Comparison of ENCODE assay signal across 21 cellular contexts in genomic region chr17:9498490-9498889, GRCh38.
DNase-seq lines count a peak whose midpoint lies in the region; ATAC-seq, FAIRE-seq and TF ChIP-seq lines count a peak whose summit lies in the region.
"Had no signal": no experiment of that assay in that cellular context is flagged by ENCODE, and none has a peak within 500 bp of the region (broad histone marks: within the 10 kb centered on the region; RNA-seq: fewer than 3 reads in every experiment).

No MANE protein-coding gene starts in this region.

- POLR2A ChIA-PET in HepG2 (lab: Yijun Ruan, JAX) = no interaction called here

- H3K9me3 ChIP-seq in HepG2 (ENCODE audit: low read length) (no peaks in the 10 kb centered on the region), right lobe of liver (no peaks in the 10 kb centered on the region), prostate gland (no peaks in the 10 kb centered on the region)
- H3K9me3 ChIP-seq: BE2C had no signal

- TF ChIP-seq EP300 in HepG2 (IDR thresholded peaks at IDR 0.05; ENCODE audit: low read depth in 2 of 2, low read length in 2 of 2) (no peak), HepG2 (CRISPR knock-in tag; IDR thresholded peaks at IDR 0.05; ENCODE audit: borderline replicate concordance) (no peak)

- FAIRE-seq in HepG2 (lab: Jason Lieb, UNC) = no peak
- FAIRE-seq: A204.1, GM12878, H1 had no signal

- no peak overlapping the region for H2AFZ ChIP-seq in HepG2 (ENCODE audit: low read length)

- H3K36me3 ChIP-seq in HepG2 (replicated peaks in 1 of 2; ENCODE audit: control insufficient read depth in 1 of 2, insufficient read depth in 2 of 2, low read length in 2 of 2) (no peaks in the 10 kb centered on the region; a peak in 1 of 5 replicates), right lobe of liver (peaks cover 0 to 4% (median 0%) of the 10 kb centered on the region in 4 donors), prostate gland (no peaks in the 10 kb centered on the region)
- H3K36me3 ChIP-seq: BE2C had no signal

- ATAC-seq in HepG2 (no peak), right lobe of liver (no peak), SK-N-SH treated with all-trans-retinoic acid at 6 μM for 48 hours (no peak)
- ATAC-seq: GM12878 had no signal

- H4K20me1 ChIP-seq in HepG2 (ENCODE audit: insufficient read depth, low read length) = no peaks in the 10 kb centered on the region

- TF ChIP-seq CTCF in HepG2 (CRISPR knock-in tag; IDR thresholded peaks at IDR 0.05) (no peak), right lobe of liver (IDR thresholded peaks at IDR 0.05) (no peak), prostate gland (IDR thresholded peaks at IDR 0.05) (no peak)

- TF ChIP-seq POLR2A in HepG2 (IDR thresholded peaks at IDR 0.05; ENCODE audit: insufficient read depth in 1 of 2, low read depth in 2 of 2, low read length in 2 of 2) (no peak), right lobe of liver (IDR thresholded peaks at IDR 0.05) (no peak), prostate gland (IDR thresholded peaks at IDR 0.05) (no peak)

- H3K4me2 ChIP-seq in HepG2 (ENCODE audit: low read depth, low read length) = no peak overlapping the region

- H3K27me3 ChIP-seq in HepG2 (ENCODE audit: control insufficient read depth in 1 of 2, insufficient read depth in 2 of 2, low read length in 2 of 2) (no peaks in the 10 kb centered on the region), right lobe of liver (no peaks in the 10 kb centered on the region), prostate gland (replicated peaks; ENCODE audit: insufficient read depth) (no peaks in the 10 kb centered on the region)
- H3K27me3 ChIP-seq: BE2C had no signal

- no peaks in the 10 kb centered on the region for H3K79me2 ChIP-seq in HepG2 (ENCODE audit: insufficient read depth, low read length)

- H3K27ac ChIP-seq in HepG2 (ENCODE audit: extremely low read length, insufficient read depth, low read length) = no peak overlapping the region
- H3K27ac ChIP-seq in right lobe of liver = no peak overlapping the region
- H3K27ac ChIP-seq in prostate gland = no peak overlapping the region

- 92% methylated on average over 3 of the region's 3 CpGs for WGBS in HepG2 (ENCODE audit: low lambda C conversion rate)
- 79% methylated on average over 3 of the region's 3 CpGs for WGBS in right lobe of liver (ENCODE audit: insufficient coverage, low coverage, low lambda C conversion rate, missing lambda C conversion rate)
- WGBS in prostate gland = 93% methylated on average over 3 of the region's 3 CpGs

- no peak overlapping the region for H3K9ac ChIP-seq in HepG2 (ENCODE audit: insufficient read depth, low read depth, low read length)

- H3K4me3 ChIP-seq in HepG2 (replicated peaks in 1 of 3; ENCODE audit: insufficient read depth in 1 of 3, low read depth in 2 of 3, low read length in 3 of 3) = no peak overlapping the region
- H3K4me3 ChIP-seq in right lobe of liver = no peak overlapping the region
- no peak overlapping the region for H3K4me3 ChIP-seq in prostate gland
- H3K4me3 ChIP-seq: GM12878 had no signal

- no TSS peak for BruUV-seq in HepG2 (replicated peaks; lab: Mats Ljungman, UMichigan)

- H3K4me3 Mint-ChIP-seq in immature natural killer cell = no peak overlapping the region
- H3K4me3 Mint-ChIP-seq: CD4-positive, CD25-positive, alpha-beta regulatory T cell; CD8-positive, alpha-beta memory T cell; H9 had no signal

- intact Hi-C loops in HepG2 (cut with micrococcal nuclease; ENCODE audit: unreplicated experiment) (no loop called here), right lobe of liver (cut with DNase I) (no loop called here), prostate gland (cut with DNase I) (no loop called here)

- H3K27ac Mint-ChIP-seq in immature natural killer cell = peak overlapping the region; percentile 30 to 70 (median 66)
- H3K27ac Mint-ChIP-seq: H9 had no signal

- no peaks in the 10 kb centered on the region for H3K27me3 Mint-ChIP-seq in immature natural killer cell (ENCODE audit: low read depth in 3 of 3)
- H3K27me3 Mint-ChIP-seq: CD4-positive, CD25-positive, alpha-beta regulatory T cell; CD8-positive, alpha-beta memory T cell had no signal

- peaks cover 18 to 20% of the 10 kb centered on the region in 2 donors for H3K4me1 Mint-ChIP-seq in immature natural killer cell
- H3K4me1 Mint-ChIP-seq: H9 had no signal

- in situ Hi-C loops in HepG2 (cut with HindIII; ENCODE audit: extremely low pct_ligation_motif_present, low pct_unique_long_range_greater_than_20kb) = no loop called here

- peaks cover 0 to 32% (median 10%) of the 10 kb centered on the region in 3 donors for H3K36me3 Mint-ChIP-seq in immature natural killer cell

- H3K9me3 Mint-ChIP-seq in immature natural killer cell = no peaks in the 10 kb centered on the region
- H3K9me3 Mint-ChIP-seq: CD8-positive, alpha-beta memory T cell; H9 had no signal

- no peaks in the 10 kb centered on the region for H3K4me1 ChIP-seq in HepG2 (ENCODE audit: insufficient read depth, low read length)
- no peaks in the 10 kb centered on the region for H3K4me1 ChIP-seq in right lobe of liver
- H3K4me1 ChIP-seq in prostate gland (replicated peaks) = no peaks in the 10 kb centered on the region
- H3K4me1 ChIP-seq: BE2C had no signal

- CTCF ChIA-PET in HepG2 (lab: Yijun Ruan, JAX; ENCODE audit: low intra/inter-chr PET ratio, low total read pairs) = no interaction called here

- no peak for TF ChIP-seq RAD21 in HepG2 (CRISPR knock-in tag; IDR thresholded peaks at IDR 0.05)

- DNase-seq in HepG2 (ENCODE audit: low spot score) = no peak
- no peak for DNase-seq in right lobe of liver
- DNase-seq in MV-4-11 (lab: John Stamatoyannopoulos, UW) = peak; percentile 11
- no peak for DNase-seq in immature natural killer cell
- no peak for DNase-seq in NCI-H2227 (lab: John Stamatoyannopoulos, UW; ENCODE audit: unreplicated experiment)
- no peak for DNase-seq in prostate gland (ENCODE audit: low spot score)
- DNase-seq: ACHN; BE2C; C1 segment of cervical spinal cord; CD4-positive, CD25-positive, alpha-beta regulatory T cell; CD8-positive, alpha-beta memory T cell; COR-L47; DMS 273 treated with DMSO at 0.1 percent for 48 hours; DMS53; DND-41; EL; H9 had no signal

TF ChIP-seq in HepG2, 621 proteins besides CTCF, POLR2A, EP300 and RAD21:
- TF ChIP-seq ZNF124 (CRISPR knock-in tag; IDR thresholded peaks at IDR 0.05) (no peak), CEBPB (IDR thresholded peaks at IDR 0.05; ENCODE audit: borderline replicate concordance, low read depth, low read length) (peak; percentile 61)

TF ChIP-seq in SK-N-SH treated with all-trans-retinoic acid at 6 μM for 48 hours, 23 proteins besides CTCF, POLR2A, EP300 and RAD21 (continues in another document):
- TF ChIP-seq ZNF8 (CRISPR knock-in tag; IDR thresholded peaks at IDR 0.05) = no peak
- no peak for TF ChIP-seq TOX (CRISPR knock-in tag; IDR thresholded peaks at IDR 0.05; ENCODE audit: borderline replicate concordance)
- no peak for TF ChIP-seq ZNF70 (CRISPR knock-in tag; IDR thresholded peaks at IDR 0.05)
- TF ChIP-seq CSRNP3 (CRISPR knock-in tag; IDR thresholded peaks at IDR 0.05) = no peak
- no peak for TF ChIP-seq ZFP3 (CRISPR knock-in tag; IDR thresholded peaks at IDR 0.05)
- no peak for TF ChIP-seq POU6F1 (CRISPR knock-in tag; IDR thresholded peaks at IDR 0.05; ENCODE audit: borderline replicate concordance, low read depth)
- TF ChIP-seq ARNTL (CRISPR knock-in tag; IDR thresholded peaks at IDR 0.05; ENCODE audit: borderline replicate concordance, low read depth) = no peak
- no peak for TF ChIP-seq TSHZ2 (CRISPR knock-in tag; IDR thresholded peaks at IDR 0.05)
